ENCODE assay signal across 9 cellular contexts in the genomic region with DNA sequence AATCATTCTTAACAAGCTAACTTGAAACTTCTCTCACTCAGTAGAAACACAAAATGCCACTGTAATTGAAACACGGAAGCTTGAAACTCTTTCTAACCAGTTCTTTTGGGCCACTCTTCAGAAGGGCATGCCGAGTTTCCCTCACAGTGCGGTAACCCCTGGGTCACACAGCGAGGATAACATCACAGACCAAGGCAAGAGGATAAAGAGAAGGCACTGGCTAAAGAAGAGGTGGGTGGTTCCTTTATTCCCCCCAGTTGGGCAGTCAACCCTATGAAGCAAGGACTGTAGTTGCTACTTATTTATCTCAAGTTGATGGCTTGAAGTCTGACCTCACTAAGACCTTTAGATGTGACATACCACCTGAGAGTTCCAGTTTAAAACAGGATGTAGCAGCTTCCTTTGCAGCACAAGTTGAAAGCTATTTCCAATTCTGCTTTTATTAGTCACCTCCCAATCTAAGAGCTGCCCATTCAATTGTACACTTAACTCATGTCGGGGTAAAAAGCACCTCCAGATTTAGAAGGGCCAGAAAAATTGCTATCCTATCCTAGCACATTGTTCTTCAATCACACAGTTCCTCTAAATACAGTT.
DNase-seq lines count a peak whose midpoint lies in the region; ATAC-seq and TF ChIP-seq lines count a peak whose summit lies in the region.
"Had no signal": no experiment of that assay in that cellular context is flagged by ENCODE, and none has a peak within 500 bp of the region (broad histone marks: within the 10 kb centered on the region; RNA-seq: fewer than 3 reads in every experiment).

No MANE protein-coding gene starts in this region.

- DNase-seq in left ventricle myocardium inferior (no peak), left cardiac atrium (no peak), GM23338 (ENCODE audit: low spot score) (no peak), islet precursor cell (no peak), coronary artery (ENCODE audit: low spot score) (no peak), GM03348 (ENCODE audit: low spot score) (no peak)
- no peak for DNase-seq in stimulated activated naive B cell treated with anti-CD40 and anti-IgM and Interleukin-4, amounts not matched to agents 10 μg/mL and 1 μg/mL and 100 μg/mL, for 72 hours

- no peaks in the 10 kb centered on the region for H4K20me1 ChIP-seq in GM23338 (replicated peaks; ENCODE audit: insufficient read depth)

- no peaks in the 10 kb centered on the region for H3K36me3 Mint-ChIP-seq in GM23338 (ENCODE audit: low read depth)
- H3K36me3 Mint-ChIP-seq in stimulated activated naive B cell treated with anti-CD40 and anti-IgM and Interleukin-4, amounts not matched to agents 10 μg/mL and 1 μg/mL and 100 μg/mL, for 72 hours: peaks cover 26 to 30% of the 10 kb centered on the region in 2 donors

- no peak for TF ChIP-seq CTCF in left ventricle myocardium inferior (IDR thresholded peaks at IDR 0.05; ENCODE audit: borderline replicate concordance)
- no peak for TF ChIP-seq CTCF in GM23338 (conservative IDR thresholded peaks at IDR 0.05; ENCODE audit: low read depth in 2 of 2)
- no peak for TF ChIP-seq CTCF in coronary artery (IDR thresholded peaks at IDR 0.05)

- no peaks in the 10 kb centered on the region for H3K79me2 ChIP-seq in GM23338 (replicated peaks; ENCODE audit: insufficient read depth)

- peak overlapping the region; percentile 68; the same call in 1 of the 2 replicates for H2AFZ ChIP-seq in GM23338

- H3K4me1 ChIP-seq in left ventricle myocardium inferior (peaks cover 89% of the 10 kb centered on the region), GM23338 (ENCODE audit: insufficient read depth) (peaks cover 44% of the 10 kb centered on the region)

- H3K4me3 ChIP-seq in left ventricle myocardium inferior (no peak overlapping the region), GM23338 (no peak overlapping the region), coronary artery (no peak overlapping the region)

- H3K27me3 Mint-ChIP-seq in GM23338 (ENCODE audit: insufficient read depth, low read depth, poor library complexity): no peaks in the 10 kb centered on the region
- no peaks in the 10 kb centered on the region for H3K27me3 Mint-ChIP-seq in stimulated activated naive B cell treated with anti-CD40 and anti-IgM and Interleukin-4, amounts not matched to agents 10 μg/mL and 1 μg/mL and 100 μg/mL, for 72 hours

- ATAC-seq in left cardiac atrium (no peak), GM23338 (peak; percentile 90), HG03558 (IDR thresholded peaks at IDR 0.05; ENCODE audit: extremely low read depth, unreplicated experiment) (peak; percentile 71)
- peak; percentile 84 to 85 for ATAC-seq in stimulated activated naive B cell treated with anti-CD40 and anti-IgM and Interleukin-4, amounts not matched to agents 10 μg/mL and 1 μg/mL and 100 μg/mL, for 72 hours (replicated peaks)

- 0 out of 2 replicates have a peak overlapping the region, but pooled peaks have one; percentile 48 for H3K4me2 ChIP-seq in GM23338

- peaks cover 44% of the 10 kb centered on the region for H3K4me1 Mint-ChIP-seq in GM23338
- peaks cover 21 to 30% of the 10 kb centered on the region in 2 donors for H3K4me1 Mint-ChIP-seq in stimulated activated naive B cell treated with anti-CD40 and anti-IgM and Interleukin-4, amounts not matched to agents 10 μg/mL and 1 μg/mL and 100 μg/mL, for 72 hours

- peak overlapping the region; percentile 30; the same call in 1 of the 2 replicates for H3K27ac Mint-ChIP-seq in GM23338
- peak overlapping the region; percentile 48 for H3K27ac Mint-ChIP-seq in stimulated activated naive B cell treated with anti-CD40 and anti-IgM and Interleukin-4, amounts not matched to agents 10 μg/mL and 1 μg/mL and 100 μg/mL, for 72 hours
- H3K27ac Mint-ChIP-seq: activated T-helper 2 cell treated with anti-CD3 and anti-CD28 coated beads, Interferon-gamma antibody, Interleukin-2, Interleukin-4, amounts not matched to agents 10 μg/mL and 5 μg/mL and 100 μg/mL, durations not matched to agents 14 hours and 24 hours and 36 hours had no signal

- H3K4me3 Mint-ChIP-seq in GM23338: peak overlapping the region; percentile 40; the same call in 2 of the 3 replicates
- H3K4me3 Mint-ChIP-seq in stimulated activated naive B cell treated with anti-CD40 and anti-IgM and Interleukin-4, amounts not matched to agents 10 μg/mL and 1 μg/mL and 100 μg/mL, for 72 hours: no peak overlapping the region

- H3K27ac ChIP-seq in left ventricle myocardium inferior (replicated peaks) (peak overlapping the region; percentile 46), GM23338 (ENCODE audit: low read depth) (no peak overlapping the region), coronary artery (no peak overlapping the region)

- no peaks in the 10 kb centered on the region for H3K9me3 Mint-ChIP-seq in GM23338
- H3K9me3 Mint-ChIP-seq in stimulated activated naive B cell treated with anti-CD40 and anti-IgM and Interleukin-4, amounts not matched to agents 10 μg/mL and 1 μg/mL and 100 μg/mL, for 72 hours: peaks cover 2 to 6% of the 10 kb centered on the region in 2 donors
- H3K9me3 Mint-ChIP-seq: activated T-helper 2 cell treated with anti-CD3 and anti-CD28 coated beads, Interferon-gamma antibody, Interleukin-2, Interleukin-4, amounts not matched to agents 10 μg/mL and 5 μg/mL and 100 μg/mL, durations not matched to agents 14 hours and 24 hours and 36 hours had no signal

- H3K27me3 ChIP-seq in left ventricle myocardium inferior (ENCODE audit: low read depth) (no peaks in the 10 kb centered on the region), GM23338 (ENCODE audit: insufficient read depth) (no peaks in the 10 kb centered on the region)

- intact Hi-C loops in left ventricle myocardium inferior (cut with micrococcal nuclease): no loop called here
- intact Hi-C loops in left cardiac atrium (cut with DNase I): no loop called here

- no peaks in the 10 kb centered on the region for H3F3A ChIP-seq in GM23338 (replicated peaks; ENCODE audit: low read depth)

- no peaks in the 10 kb centered on the region; the same call in 1 of the 2 replicates for H3K9me2 ChIP-seq in GM23338 (ENCODE audit: insufficient read depth)

- peaks cover 13% of the 10 kb centered on the region for H3K9me3 ChIP-seq in left ventricle myocardium inferior (replicated peaks)

- peaks cover 7% of the 10 kb centered on the region for H3K36me3 ChIP-seq in left ventricle myocardium inferior
- no peaks in the 10 kb centered on the region for H3K36me3 ChIP-seq in GM23338 (ENCODE audit: insufficient read depth)

TF ChIP-seq in GM23338, 12 proteins besides CTCF, POLR2A, EP300 and RAD21 (continues in another document):
- TF ChIP-seq CREB1 (CRISPR knock-in tag; IDR thresholded peaks at IDR 0.05; ENCODE audit: low read depth) (no peak), POLR2AphosphoS5 (IDR thresholded peaks at IDR 0.05; ENCODE audit: low read depth) (no peak)
- TF ChIP-seq, protein P1, sequence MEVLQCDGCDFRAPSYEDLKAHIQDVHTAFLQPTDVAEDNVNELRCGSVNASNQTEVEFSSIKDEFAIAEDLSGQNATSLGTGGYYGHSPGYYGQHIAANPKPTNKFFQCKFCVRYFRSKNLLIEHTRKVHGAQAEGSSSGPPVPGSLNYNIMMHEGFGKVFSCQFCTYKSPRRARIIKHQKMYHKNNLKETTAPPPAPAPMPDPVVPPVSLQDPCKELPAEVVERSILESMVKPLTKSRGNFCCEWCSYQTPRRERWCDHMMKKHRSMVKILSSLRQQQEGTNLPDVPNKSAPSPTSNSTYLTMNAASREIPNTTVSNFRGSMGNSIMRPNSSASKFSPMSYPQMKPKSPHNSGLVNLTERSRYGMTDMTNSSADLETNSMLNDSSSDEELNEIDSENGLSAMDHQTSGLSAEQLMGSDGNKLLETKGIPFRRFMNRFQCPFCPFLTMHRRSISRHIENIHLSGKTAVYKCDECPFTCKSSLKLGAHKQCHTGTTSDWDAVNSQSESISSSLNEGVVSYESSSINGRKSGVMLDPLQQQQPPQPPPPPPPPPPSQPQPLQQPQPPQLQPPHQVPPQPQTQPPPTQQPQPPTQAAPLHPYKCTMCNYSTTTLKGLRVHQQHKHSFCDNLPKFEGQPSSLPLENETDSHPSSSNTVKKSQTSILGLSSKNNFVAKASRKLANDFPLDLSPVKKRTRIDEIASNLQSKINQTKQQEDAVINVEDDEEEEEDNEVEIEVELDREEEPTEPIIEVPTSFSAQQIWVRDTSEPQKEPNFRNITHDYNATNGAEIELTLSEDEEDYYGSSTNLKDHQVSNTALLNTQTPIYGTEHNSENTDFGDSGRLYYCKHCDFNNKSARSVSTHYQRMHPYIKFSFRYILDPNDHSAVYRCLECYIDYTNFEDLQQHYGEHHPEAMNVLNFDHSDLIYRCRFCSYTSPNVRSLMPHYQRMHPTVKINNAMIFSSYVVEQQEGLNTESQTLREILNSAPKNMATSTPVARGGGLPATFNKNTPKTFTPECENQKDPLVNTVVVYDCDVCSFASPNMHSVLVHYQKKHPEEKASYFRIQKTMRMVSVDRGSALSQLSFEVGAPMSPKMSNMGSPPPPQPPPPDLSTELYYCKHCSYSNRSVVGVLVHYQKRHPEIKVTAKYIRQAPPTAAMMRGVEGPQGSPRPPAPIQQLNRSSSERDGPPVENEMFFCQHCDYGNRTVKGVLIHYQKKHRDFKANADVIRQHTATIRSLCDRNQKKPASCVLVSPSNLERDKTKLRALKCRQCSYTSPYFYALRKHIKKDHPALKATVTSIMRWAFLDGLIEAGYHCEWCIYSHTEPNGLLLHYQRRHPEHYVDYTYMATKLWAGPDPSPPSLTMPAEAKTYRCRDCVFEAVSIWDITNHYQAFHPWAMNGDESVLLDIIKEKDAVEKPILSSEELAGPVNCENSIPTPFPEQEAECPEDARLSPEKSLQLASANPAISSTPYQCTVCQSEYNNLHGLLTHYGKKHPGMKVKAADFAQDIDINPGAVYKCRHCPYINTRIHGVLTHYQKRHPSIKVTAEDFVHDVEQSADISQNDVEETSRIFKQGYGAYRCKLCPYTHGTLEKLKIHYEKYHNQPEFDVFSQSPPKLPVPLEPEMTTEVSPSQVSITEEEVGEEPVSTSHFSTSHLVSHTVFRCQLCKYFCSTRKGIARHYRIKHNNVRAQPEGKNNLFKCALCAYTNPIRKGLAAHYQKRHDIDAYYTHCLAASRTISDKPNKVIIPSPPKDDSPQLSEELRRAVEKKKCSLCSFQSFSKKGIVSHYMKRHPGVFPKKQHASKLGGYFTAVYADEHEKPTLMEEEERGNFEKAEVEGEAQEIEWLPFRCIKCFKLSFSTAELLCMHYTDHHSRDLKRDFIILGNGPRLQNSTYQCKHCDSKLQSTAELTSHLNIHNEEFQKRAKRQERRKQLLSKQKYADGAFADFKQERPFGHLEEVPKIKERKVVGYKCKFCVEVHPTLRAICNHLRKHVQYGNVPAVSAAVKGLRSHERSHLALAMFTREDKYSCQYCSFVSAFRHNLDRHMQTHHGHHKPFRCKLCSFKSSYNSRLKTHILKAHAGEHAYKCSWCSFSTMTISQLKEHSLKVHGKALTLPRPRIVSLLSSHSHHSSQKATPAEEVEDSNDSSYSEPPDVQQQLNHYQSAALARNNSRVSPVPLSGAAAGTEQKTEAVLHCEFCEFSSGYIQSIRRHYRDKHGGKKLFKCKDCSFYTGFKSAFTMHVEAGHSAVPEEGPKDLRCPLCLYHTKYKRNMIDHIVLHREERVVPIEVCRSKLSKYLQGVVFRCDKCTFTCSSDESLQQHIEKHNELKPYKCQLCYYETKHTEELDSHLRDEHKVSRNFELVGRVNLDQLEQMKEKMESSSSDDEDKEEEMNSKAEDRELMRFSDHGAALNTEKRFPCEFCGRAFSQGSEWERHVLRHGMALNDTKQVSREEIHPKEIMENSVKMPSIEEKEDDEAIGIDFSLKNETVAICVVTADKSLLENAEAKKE (CRISPR knock-in tag; IDR thresholded peaks at IDR 0.05): no peak

Comparison
In these comparisons a context has a peak if more than half of its experiments do, and no peak if none do; other contexts are left out.
1. ATAC-seq: peak in GM23338 (single experiment), HG03558 (single experiment) and stimulated activated naive B cell treated with anti-CD40 and anti-IgM and Interleukin-4, amounts not matched to agents 10 μg/mL and 1 μg/mL and 100 μg/mL, for 72 hours (2 of 2); none in left cardiac atrium (0 of 2).